In genomic region chr1:230233786-230234185, GRCh38 we compare ENCODE assay signal across 26 cellular contexts.
"Had no signal": no experiment of that assay in that cellular context is flagged by ENCODE, and none has a peak within 500 bp of the region (broad histone marks: within the 10 kb centered on the region; RNA-seq: fewer than 3 reads in every experiment).

No MANE protein-coding gene starts in this region.

- H3K27me3 ChIP-seq: ovary, right atrium auricular region, right lobe of liver, tibial nerve, uterus had no signal

- H3K27ac ChIP-seq: left ventricle myocardium inferior, ovary, right atrium auricular region, right lobe of liver, tibial nerve, uterus had no signal

- H3K36me3 Mint-ChIP-seq: natural killer cell treated with Interleukin-12 subunit alpha and Interleukin-12 subunit beta and Interleukin-15 and Interleukin-18, amount 100 ng/mL, for 72 hours had no signal

- H3K27me3 Mint-ChIP-seq: naive thymus-derived CD4-positive, alpha-beta T cell; natural killer cell treated with Interleukin-12 subunit alpha and Interleukin-12 subunit beta and Interleukin-15 and Interleukin-18, amount 100 ng/mL, for 72 hours; progenitor cell of endocrine pancreas; stimulated activated memory B cell treated with anti-CD40 and anti-IgM and Interleukin-4, amounts not matched to agents 10 μg/mL and 1 μg/mL and 100 μg/mL, for 72 hours; stimulated activated naive CD8-positive, alpha-beta T cell treated with anti-CD3 and anti-CD28 coated beads, Interleukin-15, amount 100 ng/mL, for 72 hours; type B pancreatic cell had no signal

- ATAC-seq: left colon; mucosa of descending colon; naive thymus-derived CD4-positive, alpha-beta T cell; natural killer cell treated with Interleukin-12 subunit alpha and Interleukin-12 subunit beta and Interleukin-15 and Interleukin-18, amount 100 ng/mL, for 72 hours; right lobe of liver; stimulated activated memory B cell treated with anti-CD40 and anti-IgM and Interleukin-4, amounts not matched to agents 10 μg/mL and 1 μg/mL and 100 μg/mL, for 72 hours; stimulated activated naive CD8-positive, alpha-beta T cell treated with anti-CD3 and anti-CD28 coated beads, Interleukin-15, amount 100 ng/mL, for 72 hours had no signal

- H3K4me3 Mint-ChIP-seq: naive thymus-derived CD4-positive, alpha-beta T cell; natural killer cell treated with Interleukin-12 subunit alpha and Interleukin-12 subunit beta and Interleukin-15 and Interleukin-18, amount 100 ng/mL, for 72 hours; stimulated activated memory B cell treated with anti-CD40 and anti-IgM and Interleukin-4, amounts not matched to agents 10 μg/mL and 1 μg/mL and 100 μg/mL, for 72 hours; stimulated activated naive CD8-positive, alpha-beta T cell treated with anti-CD3 and anti-CD28 coated beads, Interleukin-15, amount 100 ng/mL, for 72 hours; type B pancreatic cell had no signal

- H3K4me2 ChIP-seq: smooth muscle cell had no signal

- DNase-seq: hippocampal formation; kidney glomerular epithelial cell; left colon; left ventricle myocardium inferior; midbrain; mucosa of descending colon; naive thymus-derived CD4-positive, alpha-beta T cell; ovary; right lobe of liver; stimulated activated CD4-positive, alpha-beta T cell treated with anti-CD3 and anti-CD28 coated beads, Interleukin-1b, Interleukin-23, amount 100 ng/mL, for 48 hours; stimulated activated CD4-positive, alpha-beta T cell treated with anti-CD3 and anti-CD28 coated beads, Interleukin-2, amount 100 ng/mL, for 48 hours; stimulated activated CD4-positive, alpha-beta T cell treated with anti-CD3 and anti-CD28 coated beads, Interleukin-4, amount 100 ng/mL, for 4 hours; stimulated activated CD8-positive, alpha-beta memory T cell treated with anti-CD3 and anti-CD28 coated beads, Interleukin-4, amount 100 ng/mL, for 48 hours; stimulated activated naive CD4-positive, alpha-beta T cell treated with Interleukin-2 at 50 U/mL for 16 hours; stimulated activated naive CD8-positive, alpha-beta T cell treated with anti-CD3 and anti-CD28 coated beads, Interleukin-15, amount 100 ng/mL, for 72 hours; substantia nigra; uterus had no signal

- H3K4me3 ChIP-seq: left ventricle myocardium inferior, lung, mucosa of descending colon, ovary, right atrium auricular region, right lobe of liver, smooth muscle cell, tibial nerve, uterus had no signal

- H3K27ac Mint-ChIP-seq: naive thymus-derived CD4-positive, alpha-beta T cell; natural killer cell treated with Interleukin-12 subunit alpha and Interleukin-12 subunit beta and Interleukin-15 and Interleukin-18, amount 100 ng/mL, for 72 hours; progenitor cell of endocrine pancreas; stimulated activated memory B cell treated with anti-CD40 and anti-IgM and Interleukin-4, amounts not matched to agents 10 μg/mL and 1 μg/mL and 100 μg/mL, for 72 hours; type B pancreatic cell had no signal

- FAIRE-seq: keratinocyte had no signal

- H3K4me1 ChIP-seq: uterus had no signal

- H3K36me3 ChIP-seq: left ventricle myocardium inferior, ovary, right atrium auricular region, uterus had no signal

- H3K9me3 Mint-ChIP-seq: naive thymus-derived CD4-positive, alpha-beta T cell; natural killer cell treated with Interleukin-12 subunit alpha and Interleukin-12 subunit beta and Interleukin-15 and Interleukin-18, amount 100 ng/mL, for 72 hours; stimulated activated memory B cell treated with anti-CD40 and anti-IgM and Interleukin-4, amounts not matched to agents 10 μg/mL and 1 μg/mL and 100 μg/mL, for 72 hours; stimulated activated naive CD8-positive, alpha-beta T cell treated with anti-CD3 and anti-CD28 coated beads, Interleukin-15, amount 100 ng/mL, for 72 hours; type B pancreatic cell had no signal

- H3K9me3 ChIP-seq: left ventricle myocardium inferior, mucosa of descending colon, ovary, right atrium auricular region, right lobe of liver, tibial nerve, uterus had no signal
